ENCODE assay signal across 14 cellular contexts in the genomic region with DNA sequence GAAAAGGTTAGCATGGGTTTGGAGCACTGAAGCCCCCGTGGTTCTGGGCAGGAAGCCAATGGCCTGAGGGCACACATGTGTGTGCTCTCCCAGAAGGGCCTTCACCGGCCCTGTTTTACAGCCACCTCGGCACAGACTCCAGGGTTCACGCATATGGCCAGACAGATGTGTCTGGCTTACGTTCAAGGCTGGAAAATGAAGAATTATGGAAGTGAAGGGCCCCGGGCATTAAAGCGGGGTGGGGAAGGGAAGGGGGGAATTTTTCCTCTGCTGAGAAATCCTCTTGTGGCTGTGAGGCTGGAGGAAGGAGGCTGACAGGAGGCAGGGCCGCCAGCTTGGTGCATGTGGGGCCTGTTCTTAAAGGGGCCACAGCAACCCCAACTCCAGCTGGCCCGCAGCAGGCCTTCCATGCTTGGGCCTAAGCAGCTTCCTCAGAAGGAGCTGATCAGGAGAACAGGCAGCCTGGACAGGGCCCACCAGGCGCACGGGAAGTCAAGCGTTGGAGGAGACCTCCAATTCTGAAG. TPM values are rescaled to one million over a fixed set of nuclear protein-coding genes. Genes with fewer than 3 reads are reported as not detected.
A peak's percentile ranks its signal among the peaks of the same experiment; 100 is the strongest.
DNase-seq lines count a peak whose midpoint lies in the region; ATAC-seq and TF ChIP-seq lines count a peak whose summit lies in the region.
"Had no signal": no experiment of that assay in that cellular context is flagged by ENCODE, and none has a peak within 500 bp of the region (broad histone marks: within the 10 kb centered on the region; RNA-seq: fewer than 3 reads in every experiment).

No MANE protein-coding gene starts in this region.

- peaks cover 0 to 19% (median 0%) of the 10 kb centered on the region in 4 donors for H3K4me1 ChIP-seq in Peyer's patch
- peaks cover 0 to 35% (median 28%) of the 10 kb centered on the region in 4 donors for H3K4me1 ChIP-seq in sigmoid colon

- no peaks in the 10 kb centered on the region for H3K9me3 Mint-ChIP-seq in immature natural killer cell

- DNase-seq in EL (peak; percentile 68), Peyer's patch (peak in 1 of 3 donors; percentile 43), fibroblast of villous mesenchyme (ENCODE audit: low read depth) (peak; percentile 88), sigmoid colon (no peak), HUDEP-2 (lab: John Stamatoyannopoulos, UW; ENCODE audit: unreplicated experiment in 76 of 76) (no peak), GM19240 (ENCODE audit: insufficient read length, low spot score) (no peak), immature natural killer cell (no peak)
- DNase-seq: COR-L47; stimulated activated naive CD4-positive, alpha-beta T cell had no signal

- H3K27ac ChIP-seq in Peyer's patch (peak overlapping the region; percentile 38 to 72 (median 66)), sigmoid colon (peak overlapping the region; percentile 51 to 79 (median 68))
- H3K27ac ChIP-seq: VCaP had no signal

- H3K4me3 ChIP-seq in Peyer's patch (no peak overlapping the region), fibroblast of villous mesenchyme (ENCODE audit: low read depth, low read length) (no peak overlapping the region), sigmoid colon (no peak overlapping the region)

- peaks cover 28 to 33% of the 10 kb centered on the region in 2 donors for H3K4me1 Mint-ChIP-seq in immature natural killer cell

- H3K36me3 ChIP-seq in Peyer's patch (peaks cover 0 to 27% (median 0%) of the 10 kb centered on the region in 3 donors), sigmoid colon (peaks cover 7 to 48% (median 15%) of the 10 kb centered on the region in 4 donors)

- TF ChIP-seq CTCF in Peyer's patch (IDR thresholded peaks at IDR 0.05) (no peak), fibroblast of villous mesenchyme (IDR thresholded peaks at IDR 0.05; ENCODE audit: insufficient read depth, low read depth, low read length) (no peak), sigmoid colon (IDR thresholded peaks at IDR 0.05) (no peak)

- no peak for TF ChIP-seq POLR2A in Peyer's patch (IDR thresholded peaks at IDR 0.05)
- no peak for TF ChIP-seq POLR2A in sigmoid colon (IDR thresholded peaks at IDR 0.05)

- H3K36me3 Mint-ChIP-seq in immature natural killer cell, result peaks cover 18 to 31% (median 22%) of the 10 kb centered on the region in 3 donors

- H3K4me3 Mint-ChIP-seq in immature natural killer cell, result peak overlapping the region in 2 of 5 donors; percentile 27 to 44

- TF ChIP-seq EP300 in sigmoid colon (IDR thresholded peaks at IDR 0.05), result no peak

- 62 to 71% methylated on average over 12 of the region's 12 CpGs for WGBS in sigmoid colon, 2 donors

- H3K27me3 ChIP-seq in Peyer's patch (no peaks in the 10 kb centered on the region), sigmoid colon (no peaks in the 10 kb centered on the region)

- no peak for ATAC-seq in GM18861 (IDR thresholded peaks at IDR 0.05; ENCODE audit: unreplicated experiment)

- intact Hi-C loops in sigmoid colon (cut with DNase I), result no loop called here

- H3K27ac Mint-ChIP-seq in immature natural killer cell, result peak overlapping the region in 3 of 6 donors; percentile 64 to 91 (median 74)

- no peaks in the 10 kb centered on the region for H3K9me3 ChIP-seq in Peyer's patch
- H3K9me3 ChIP-seq in sigmoid colon, result no peaks in the 10 kb centered on the region

- H3K27me3 Mint-ChIP-seq in immature natural killer cell (ENCODE audit: low read depth in 3 of 3), result peaks cover 0 to 9% (median 0%) of the 10 kb centered on the region in 3 donors

RNA-seq across cellular contexts. Expression of a gene that starts 21.6 kb away (rescaled TPM):
- total RNA-seq in Peyer's patch (10 to 100 TPM in 2 of 4 donors, 1 to 10 TPM in 2; 6.8 to 40.4 (median 12.8) TPM), fibroblast of villous mesenchyme (81.6 and 102 TPM in 2 replicates), sigmoid colon (10 to 100 TPM; 10.4 to 44.9 (median 24.8) TPM)
- polyA plus RNA-seq in sigmoid colon (1 to 10 TPM; 1.6 to 5.4 (median 5.1) TPM), immature natural killer cell (1 to 10 TPM in 2 of 3 donors, under 1 TPM in 1; 0.90 to 5.9 (median 1.2) TPM)

RNA-seq across cellular contexts. Expression of a gene that starts 34.7 kb away (rescaled TPM):
- total RNA-seq in Peyer's patch, result 10 to 100 TPM; 32.4 to 49.0 (median 37.8) TPM
- 48.4 and 61.8 TPM in 2 replicates for total RNA-seq in fibroblast of villous mesenchyme
- total RNA-seq in sigmoid colon, result 10 to 100 TPM; 26.3 to 43.0 (median 32.9) TPM
- polyA plus RNA-seq in sigmoid colon, result 10 to 100 TPM; 61.3 to 66.8 (median 63.3) TPM
- polyA plus RNA-seq in immature natural killer cell, result 100 to 1,000 TPM in 2 of 3 donors, 10 to 100 TPM in 1; 90.6 to 107 (median 104) TPM

RNA-seq across cellular contexts. Expression of a gene that starts 46.6 kb away (rescaled TPM):
- total RNA-seq in Peyer's patch, result 100 to 1,000 TPM in 1 of 4 donors, 10 to 100 TPM in 3; 25.9 to 130 (median 64.5) TPM
- total RNA-seq in fibroblast of villous mesenchyme, result 45.1 and 58.7 TPM in 2 replicates
- 10 to 100 TPM; 27.6 to 60.1 (median 38.8) TPM for total RNA-seq in sigmoid colon
- 10 to 100 TPM in 2 of 3 donors, 1 to 10 TPM in 1; 7.2 to 26.6 (median 12.0) TPM for polyA plus RNA-seq in sigmoid colon
- polyA plus RNA-seq in immature natural killer cell, result 10 to 100 TPM; 18.6 to 26.4 (median 21.4) TPM

RNA-seq across cellular contexts. Expression of a gene that starts 51.4 kb away (rescaled TPM):
- total RNA-seq in Peyer's patch, result not detected
- 0.43 TPM in 1 of 2 replicates, not detected in the other for total RNA-seq in fibroblast of villous mesenchyme
- total RNA-seq in sigmoid colon, result under 1 TPM; 0.16 to 0.71 (median 0.48) TPM
- polyA plus RNA-seq in sigmoid colon, result under 1 TPM in 2 of 3 donors, not detected in 1; under 0.01 to 0.69 TPM
- polyA plus RNA-seq in immature natural killer cell, result under 1 TPM in 1 of 3 donors, not detected in 2; 0.37 TPM
- total RNA-seq: glomerular endothelial cell, mononuclear cell, OCI-LY7 had no signal

Comparison
In these comparisons a context has a peak if more than half of its experiments do, and no peak if none do; other contexts are left out.
1. DNase-seq: peak in EL (single experiment) and fibroblast of villous mesenchyme (single experiment); none in sigmoid colon (single experiment), HUDEP-2 (0 of 76), GM19240 (single experiment) and immature natural killer cell (0 of 3).